In the genomic region with DNA sequence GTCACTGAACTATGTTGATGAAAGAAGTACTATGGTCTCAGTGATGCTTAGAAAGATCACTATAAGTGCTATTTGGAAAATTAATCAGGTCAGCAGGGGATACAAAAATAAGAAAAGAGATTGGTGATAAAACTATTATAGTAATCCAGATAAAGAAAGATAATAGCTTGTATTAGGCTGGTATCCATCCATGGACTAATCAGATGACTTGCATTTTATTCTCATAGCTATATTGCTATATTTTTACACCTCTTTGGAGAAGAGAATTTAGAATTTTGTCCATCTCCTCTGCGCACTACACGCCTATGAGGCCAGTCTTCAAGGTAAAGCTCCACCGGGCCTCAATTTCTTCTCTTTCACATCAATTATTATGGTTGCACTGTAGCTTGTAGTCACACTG, we compare ENCODE assay signal across 8 cellular contexts.
"Had no signal": no experiment of that assay in that cellular context is flagged by ENCODE, and none has a peak within 500 bp of the region (broad histone marks: within the 10 kb centered on the region; RNA-seq: fewer than 3 reads in every experiment).

No MANE protein-coding gene starts in this region.

- H3K4me3 ChIP-seq: GM12878 had no signal

- ATAC-seq: GM12878 had no signal

- FAIRE-seq: G401.6, GM12878, GM12891, GM12892, GM18507, GM19239 had no signal

- DNase-seq: GDM1, GF-D8 had no signal
